Comparison of ENCODE assay signal across 8 cellular contexts in the genomic region with DNA sequence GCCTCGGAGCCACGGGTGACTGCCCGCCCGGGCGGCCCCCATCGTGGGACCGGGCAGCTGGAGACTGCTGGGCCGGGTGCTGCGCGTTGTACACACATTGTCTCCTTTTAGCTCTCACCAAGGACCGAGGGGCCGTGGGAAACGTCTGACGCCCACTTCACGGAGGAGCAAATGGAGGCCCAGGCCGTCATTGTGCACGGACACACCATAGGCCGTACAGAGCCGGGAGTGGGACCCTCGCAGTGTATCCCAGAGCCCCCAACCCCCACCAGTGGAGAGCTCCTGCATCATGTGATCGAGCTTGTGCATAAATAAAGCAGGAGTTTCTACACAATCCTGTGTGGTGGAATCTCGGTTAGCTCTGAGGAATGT. TPM values are rescaled to one million over a fixed set of nuclear protein-coding genes. Genes with fewer than 3 reads are reported as not detected.
DNase-seq lines count a peak whose midpoint lies in the region; ATAC-seq and TF ChIP-seq lines count a peak whose summit lies in the region.

No MANE protein-coding gene starts in this region.

- CTCF ChIA-PET in MCF 10A (lab: Yijun Ruan, JAX), result interaction anchor here (0.6 to 1.3 kb wide), 2 partner anchors 22 to 23 kb away, joined by 3 to 5 read pairs; no protein-coding TSS in a partner anchor

- H3K36me3 ChIP-seq in right lobe of liver, result peaks cover 0 to 17% (median 2%) of the 10 kb centered on the region in 4 donors

- POLR2A ChIA-PET in MCF 10A (lab: Yijun Ruan, JAX), result interaction anchor here (0.6 to 11.2 kb wide), 12 partner anchors 8 to 768 kb away, joined by 3 to 126 read pairs (median 4); a partner anchor contains a TSS

- 1% methylated on average over 8 of the region's 22 CpGs for WGBS in right lobe of liver (ENCODE audit: insufficient coverage, low coverage, low lambda C conversion rate, missing lambda C conversion rate)

- TF ChIP-seq CTCF in MCF 10A (IDR thresholded peaks at IDR 0.05; ENCODE audit: unreplicated experiment) (no peak), right lobe of liver (IDR thresholded peaks at IDR 0.05) (no peak)

- peak; percentile 37 for DNase-seq in NCI-H2227 (lab: John Stamatoyannopoulos, UW; ENCODE audit: unreplicated experiment)
- no peak for DNase-seq in NCI-H2227 treated with DMSO at 0.1 percent for 48 hours (lab: John Stamatoyannopoulos, UW)
- peak; percentile 13 for DNase-seq in LHCN-M2 (ENCODE audit: low read depth)
- DNase-seq in MCF 10A (ENCODE audit: unreplicated experiment), result peak; percentile 25
- DNase-seq in right lobe of liver, result peak; percentile 40 to 60 (median 57)
- DNase-seq in superior temporal gyrus (ENCODE audit: extremely low spot score), result peak; percentile 22
- DNase-seq in NCI-H2081 (lab: John Stamatoyannopoulos, UW), result no peak

- no peak for TF ChIP-seq POLR2A in right lobe of liver (IDR thresholded peaks at IDR 0.05)

- H3K27ac Mint-ChIP-seq in MCF 10A (ENCODE audit: low read depth, unreplicated experiment), result no peak overlapping the region

- ATAC-seq in right lobe of liver (peak; percentile 20 to 41 (median 32)), HG03108 (IDR thresholded peaks at IDR 0.05; ENCODE audit: unreplicated experiment) (no peak)

- H3K9me3 Mint-ChIP-seq in MCF 10A (ENCODE audit: unreplicated experiment), result no peaks in the 10 kb centered on the region

- peak overlapping the region; percentile 27 to 63 (median 43) for H3K27ac ChIP-seq in right lobe of liver

- no TSS peak for BruUV-seq in MCF 10A (replicated peaks; lab: Mats Ljungman, UMichigan)

- no peaks in the 10 kb centered on the region for H3K27me3 ChIP-seq in right lobe of liver

- H3K27me3 Mint-ChIP-seq in MCF 10A (ENCODE audit: insufficient read depth, unreplicated experiment), result no peaks in the 10 kb centered on the region

- peaks cover 0 to 11% (median 0%) of the 10 kb centered on the region in 4 donors for H3K4me1 ChIP-seq in right lobe of liver

- peak overlapping the region; percentile 71 to 89 (median 88) for H3K4me3 ChIP-seq in right lobe of liver

- H3K36me3 Mint-ChIP-seq in MCF 10A (ENCODE audit: insufficient read depth, unreplicated experiment), result peaks cover 21% of the 10 kb centered on the region

- H3K4me3 Mint-ChIP-seq in MCF 10A (ENCODE audit: unreplicated experiment), result peak overlapping the region; percentile 66

- peaks cover 19% of the 10 kb centered on the region for H3K4me1 Mint-ChIP-seq in MCF 10A (ENCODE audit: insufficient read depth, unreplicated experiment)

- H3K9me3 ChIP-seq in right lobe of liver, result no peaks in the 10 kb centered on the region

- intact Hi-C loops in MCF 10A (cut with micrococcal nuclease) (loop anchor here (1.0 kb wide), 1 partner anchor 24 kb away; a partner anchor contains a TSS), right lobe of liver (cut with DNase I) (no loop called here)

RNA-seq across cellular contexts. Expression of a gene that starts 0.7 kb away (rescaled TPM):
- total RNA-seq in LHCN-M2 (2014; rRNA removed) (53.1 and 67.3 TPM in 2 replicates), MCF 10A (2022) (27.2 and 35.3 TPM in 2 replicates), right lobe of liver (10 to 100 TPM; 24.0 to 46.4 (median 36.1) TPM)
- 30.5 TPM for polyA plus RNA-seq in LHCN-M2 (2012)

RNA-seq across cellular contexts. Expression of a gene that starts 24.0 kb away (rescaled TPM):
- total RNA-seq in LHCN-M2 (2014; rRNA removed) (116 and 140 TPM in 2 replicates), MCF 10A (2022) (190 and 226 TPM in 2 replicates), right lobe of liver (10 to 100 TPM; 41.6 to 69.5 (median 57.4) TPM)
- polyA plus RNA-seq in LHCN-M2 (2012), result 78.2 TPM

Comparison
In these comparisons a context has a peak if more than half of its experiments do, and no peak if none do; other contexts are left out.
1. DNase-seq: peak in NCI-H2227 (single experiment), LHCN-M2 (single experiment), MCF 10A (single experiment), right lobe of liver (3 of 3) and superior temporal gyrus (single experiment); none in NCI-H2227 treated with DMSO at 0.1 percent for 48 hours (single experiment) and NCI-H2081 (0 of 2).